Comparison of ENCODE assay signal across 2 cellular contexts in the genomic region with DNA sequence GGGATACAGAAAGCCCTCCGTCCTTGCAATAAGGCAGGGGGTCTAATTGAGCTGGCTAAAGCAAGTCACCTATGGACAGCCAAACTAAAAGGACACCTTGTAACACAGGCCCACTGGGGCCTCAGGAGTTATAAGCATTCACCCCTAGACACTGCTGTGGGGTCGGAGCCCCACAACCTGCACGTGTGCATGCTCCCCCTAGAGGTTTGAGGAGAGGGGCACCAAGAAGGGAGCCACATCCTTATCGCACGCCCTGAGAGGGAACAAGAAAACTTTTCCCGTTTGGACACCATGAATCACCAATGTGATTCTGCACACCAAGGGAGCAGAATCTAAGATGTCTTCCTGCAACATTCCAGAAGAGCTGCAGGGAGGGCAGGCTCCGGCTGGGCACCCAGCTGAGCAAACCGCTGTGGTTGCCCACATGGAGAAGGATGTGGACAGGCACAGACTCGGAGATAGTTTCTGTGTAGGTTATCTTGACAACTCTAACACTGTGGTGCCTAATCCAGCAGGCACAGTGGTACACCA.
TF ChIP-seq lines count a peak whose summit lies in the region.

No MANE protein-coding gene starts in this region.

TF ChIP-seq in A549, 52 proteins besides CTCF, POLR2A, EP300 and RAD21:
- TF ChIP-seq TFCP2L1 (CRISPR knock-in tag; IDR thresholded peaks at IDR 0.05) (no peak), KDM5A (IDR thresholded peaks at IDR 0.05) (no peak), HOXB5 (CRISPR knock-in tag; IDR thresholded peaks at IDR 0.05) (no peak), SREBF2 (IDR thresholded peaks at IDR 0.05) (no peak), HOXB13 (CRISPR knock-in tag; IDR thresholded peaks at IDR 0.05; ENCODE audit: low read depth) (no peak), ESRRA (IDR thresholded peaks at IDR 0.05; ENCODE audit: borderline replicate concordance, low read length) (no peak), ZNF302 (CRISPR knock-in tag; IDR thresholded peaks at IDR 0.05) (no peak)
- TF ChIP-seq, protein P1, sequence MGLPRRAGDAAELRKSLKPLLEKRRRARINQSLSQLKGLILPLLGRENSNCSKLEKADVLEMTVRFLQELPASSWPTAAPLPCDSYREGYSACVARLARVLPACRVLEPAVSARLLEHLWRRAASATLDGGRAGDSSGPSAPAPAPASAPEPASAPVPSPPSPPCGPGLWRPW (IDR thresholded peaks at IDR 0.05) = no peak

TF ChIP-seq in H1, 55 proteins besides CTCF, POLR2A, EP300 and RAD21:
- TF ChIP-seq SP1 (IDR thresholded peaks at IDR 0.05; ENCODE audit: low read depth, low read length) (no peak), POU5F1 (IDR thresholded peaks at IDR 0.05; ENCODE audit: low read depth, low read length) (no peak), RFX5 (IDR thresholded peaks at IDR 0.05; ENCODE audit: borderline replicate concordance, low read depth, low read length) (no peak), BACH1 (IDR thresholded peaks at IDR 0.05; ENCODE audit: low read length) (no peak), YY1 (IDR thresholded peaks at IDR 0.05; ENCODE audit: low read depth, low read length) (no peak), POLR2AphosphoS5 (IDR thresholded peaks at IDR 0.05; ENCODE audit: low read depth, low read length) (no peak), EGR1 (IDR thresholded peaks at IDR 0.05; ENCODE audit: borderline replicate concordance, low read depth, low read length) (no peak)
- TF ChIP-seq, protein P2, sequence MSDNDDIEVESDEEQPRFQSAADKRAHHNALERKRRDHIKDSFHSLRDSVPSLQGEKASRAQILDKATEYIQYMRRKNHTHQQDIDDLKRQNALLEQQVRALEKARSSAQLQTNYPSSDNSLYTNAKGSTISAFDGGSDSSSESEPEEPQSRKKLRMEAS (IDR thresholded peaks at IDR 0.05) = peak; percentile 60; the same call in 1 of the 2 replicates
